Comparison of ENCODE assay signal across 12 cellular contexts in genomic region chr12:111174283-111175108, GRCh38.
DNase-seq lines count a peak whose midpoint lies in the region; ATAC-seq, FAIRE-seq and TF ChIP-seq lines count a peak whose summit lies in the region.
"Had no signal": no experiment of that assay in that cellular context is flagged by ENCODE, and none has a peak within 500 bp of the region (broad histone marks: within the 10 kb centered on the region; RNA-seq: fewer than 3 reads in every experiment).

No MANE protein-coding gene starts in this region.

- H3K9me3 ChIP-seq in cardiac muscle cell (ENCODE audit: low read depth), result no peaks in the 10 kb centered on the region
- no peaks in the 10 kb centered on the region for H3K9me3 ChIP-seq in right atrium auricular region
- H3K9me3 ChIP-seq in endodermal cell (ENCODE audit: control insufficient read depth, low read length), result no peaks in the 10 kb centered on the region
- H3K9me3 ChIP-seq: Caco-2 had no signal

- peak; percentile 12 for TF ChIP-seq CTCF in cardiac muscle cell (IDR thresholded peaks at IDR 0.05; ENCODE audit: low read depth, low read length)
- peak in 1 of 2 donors; percentile 33 for TF ChIP-seq CTCF in right atrium auricular region (IDR thresholded peaks at IDR 0.05)
- peak; percentile 61 for TF ChIP-seq CTCF in endodermal cell (conservative IDR thresholded peaks at IDR 0.05)

- H3K9me3 Mint-ChIP-seq in endodermal cell, result no peaks in the 10 kb centered on the region

- H3K4me3 Mint-ChIP-seq in endodermal cell, result no peak overlapping the region

- WGBS in endodermal cell (ENCODE audit: insufficient coverage in 1 of 2, insufficient read length in 1 of 2), 2 experiments, result 92 to 97% methylated on average over 4 to 9 of the region's 9 CpGs

- H3K36me3 ChIP-seq in cardiac muscle cell, result no peaks in the 10 kb centered on the region
- H3K36me3 ChIP-seq in right atrium auricular region, result no peaks in the 10 kb centered on the region
- H3K36me3 ChIP-seq in endodermal cell (ENCODE audit: control insufficient read depth, insufficient read depth, low read length), result no peaks in the 10 kb centered on the region

- no peak for FAIRE-seq in urothelium cell line (lab: Jason Lieb, UNC)

- no peak overlapping the region for H3K4me3 ChIP-seq in cardiac muscle cell
- no peak overlapping the region for H3K4me3 ChIP-seq in right atrium auricular region
- H3K4me3 ChIP-seq in endodermal cell (ENCODE audit: low read length), result no peak overlapping the region

- H3K36me3 Mint-ChIP-seq in endodermal cell (ENCODE audit: low read depth), result no peaks in the 10 kb centered on the region

- H3K27ac ChIP-seq in cardiac muscle cell (no peak overlapping the region), right atrium auricular region (no peak overlapping the region), endodermal cell (ENCODE audit: low read depth, low read length) (no peak overlapping the region)

- no peak for ATAC-seq in HG03280 (IDR thresholded peaks at IDR 0.05; ENCODE audit: unreplicated experiment)

- no peaks in the 10 kb centered on the region for H3K4me1 Mint-ChIP-seq in endodermal cell

- H3K27ac Mint-ChIP-seq in endodermal cell, result no peak overlapping the region

- H3K27me3 ChIP-seq in cardiac muscle cell, result no peaks in the 10 kb centered on the region
- H3K27me3 ChIP-seq in right atrium auricular region, result no peaks in the 10 kb centered on the region
- no peaks in the 10 kb centered on the region for H3K27me3 ChIP-seq in endodermal cell (ENCODE audit: control insufficient read depth, insufficient read depth, low read length, poor library complexity, severe bottlenecking)

- H3K4me1 ChIP-seq in cardiac muscle cell (ENCODE audit: low read depth) (no peaks in the 10 kb centered on the region), right atrium auricular region (no peaks in the 10 kb centered on the region), endodermal cell (ENCODE audit: control insufficient read depth, insufficient read depth, low read length) (no peaks in the 10 kb centered on the region)

- no peaks in the 10 kb centered on the region for H3K27me3 Mint-ChIP-seq in endodermal cell (ENCODE audit: insufficient read depth)

- DNase-seq in cardiac muscle cell (ENCODE audit: low read depth in 1 of 2, low spot score in 1 of 2), result peak in 1 of 2 donors; percentile 17
- DNase-seq in right atrium auricular region (ENCODE audit: low spot score), result no peak
- peak; percentile 49 for DNase-seq in NCI-H69 (lab: John Stamatoyannopoulos, UW)
- DNase-seq in endodermal cell, result peak; percentile 70
- peak; percentile 18 for DNase-seq in urothelium cell line (ENCODE audit: low spot score)
- DNase-seq in activated effector memory CD4-positive, alpha-beta T cell treated with anti-CD3 and anti-CD28 coated beads, Interleukin-2, amount 50 U/mL, for 16 hours, result no peak
- DNase-seq in GM19240 (ENCODE audit: insufficient read length, low spot score), result no peak
- DNase-seq: activated T-cell treated with anti-CD3 and anti-CD28 coated beads, Interleukin-2, amount 50 U/mL, for 1 hour; IMR-90; SHP77 treated with DMSO at 0.1 percent for 48 hours had no signal

- no peak overlapping the region for H3K9ac ChIP-seq in endodermal cell (ENCODE audit: extremely low read depth, low read length, poor library complexity, severe bottlenecking)

Comparison
In these comparisons a context has a peak if more than half of its experiments do, and no peak if none do; other contexts are left out.
1. DNase-seq: peak in NCI-H69 (single experiment), endodermal cell (single experiment) and urothelium cell line (single experiment); none in right atrium auricular region (single experiment), activated effector memory CD4-positive, alpha-beta T cell treated with anti-CD3 and anti-CD28 coated beads, Interleukin-2, amount 50 U/mL, for 16 hours (single experiment) and GM19240 (single experiment).